21 cellular contexts compared by ENCODE assay signal in genomic region chr4:15378493-15378892, GRCh38. TPM values are rescaled to one million over a fixed set of nuclear protein-coding genes. Genes with fewer than 3 reads are reported as not detected.
DNase-seq lines count a peak whose midpoint lies in the region; ATAC-seq and TF ChIP-seq lines count a peak whose summit lies in the region.
"Had no signal": no experiment of that assay in that cellular context is flagged by ENCODE, and none has a peak within 500 bp of the region (broad histone marks: within the 10 kb centered on the region; RNA-seq: fewer than 3 reads in every experiment).

No MANE protein-coding gene starts in this region.

- intact Hi-C loops in heart right ventricle (cut with DNase I) (loop anchor here in 1 of 10 donors (2.0 kb wide), 1 partner anchor 128 kb away; no protein-coding TSS in a partner anchor), ascending aorta (cut with DNase I) (no loop called here), uterus (cut with DNase I; ENCODE audit: low total_unique reads) (no loop called here), left lung (cut with DNase I) (no loop called here)

- H3K23ac ChIP-seq in mesenchymal stem cell (ENCODE audit: low read length in 2 of 2), result no peak overlapping the region

- H3K27me3 Mint-ChIP-seq in HFFc6 (ENCODE audit: insufficient read depth), result peaks cover 21% of the 10 kb centered on the region

- H3K79me1 ChIP-seq in mesenchymal stem cell (replicated peaks; ENCODE audit: low read length, poor library complexity, severe bottlenecking), result no peaks in the 10 kb centered on the region

- H3K9me3 ChIP-seq in heart right ventricle, result no peaks in the 10 kb centered on the region
- H3K9me3 ChIP-seq in right atrium auricular region, result no peaks in the 10 kb centered on the region
- H3K9me3 ChIP-seq in ascending aorta, result no peaks in the 10 kb centered on the region
- no peaks in the 10 kb centered on the region for H3K9me3 ChIP-seq in mesenchymal stem cell (ENCODE audit: control insufficient read depth, low read length)
- H3K9me3 ChIP-seq in uterus, result no peaks in the 10 kb centered on the region
- H3K9me3 ChIP-seq in left lung, result no peaks in the 10 kb centered on the region
- H3K9me3 ChIP-seq: A549, Peyer's patch had no signal

- H3K27ac ChIP-seq in heart right ventricle (peak overlapping the region in 6 of 10 donors; percentile 29 to 77 (median 39)), right atrium auricular region (peak overlapping the region in 1 of 2 donors; percentile 61), ascending aorta (peak overlapping the region; percentile 11 to 34), mesenchymal stem cell (ENCODE audit: low read length, poor library complexity, severe bottlenecking) (no peak overlapping the region), uterus (peak overlapping the region; percentile 23 to 25), left lung (no peak overlapping the region)
- H3K27ac ChIP-seq: A549 had no signal

- no peak overlapping the region for H2AK5ac ChIP-seq in mesenchymal stem cell (ENCODE audit: low read length, severe bottlenecking)

- ATAC-seq in heart right ventricle (peak in 1 of 8 donors; percentile 35), left lung (no peak)
- ATAC-seq: A549 had no signal

- peak overlapping the region; percentile 37 for H3K9ac ChIP-seq in mesenchymal stem cell (ENCODE audit: low read length)

- H3K18ac ChIP-seq in mesenchymal stem cell (ENCODE audit: low read depth in 1 of 2, low read length in 2 of 2), result no peak overlapping the region

- DNase-seq in heart right ventricle (no peak), right atrium auricular region (ENCODE audit: low spot score) (no peak), ascending aorta (ENCODE audit: low spot score in 2 of 2) (no peak), mesenchymal stem cell (no peak), uterus (no peak), HFFc6 (no peak), DMS 273 (lab: John Stamatoyannopoulos, UW; ENCODE audit: unreplicated experiment) (no peak), left lung (no peak)
- DNase-seq: C1 segment of cervical spinal cord; DMS79; H9; Karpas-422; MM.1S; NCI-H1105; NCI-H2081; NK-92 treated with Interleukin-12 subunit alpha and Interleukin-12 subunit beta, amount 100 ng/mL, for 24 hours; Peyer's patch; SHP77 treated with DMSO at 0.1 percent for 48 hours had no signal

- H3K4me2 ChIP-seq in mesenchymal stem cell (ENCODE audit: low read length, poor library complexity, severe bottlenecking), result no peak overlapping the region
- H3K4me2 ChIP-seq: A549 had no signal

- no peak overlapping the region for H3K27ac Mint-ChIP-seq in HFFc6
- H3K27ac Mint-ChIP-seq: H9, IgD-negative memory B cell had no signal

- WGBS in heart right ventricle, 2 donors, result 27 to 36% methylated on average over 1 of the region's 1 CpG
- no CpG with 5 or more reads among the region's 1 CpG for WGBS in mesenchymal stem cell

- H2BK12ac ChIP-seq in mesenchymal stem cell (ENCODE audit: low read length in 2 of 2), result no peak overlapping the region

- H3K4me1 Mint-ChIP-seq in HFFc6 (ENCODE audit: low read depth), result peaks cover 34% of the 10 kb centered on the region

- no peak overlapping the region for H4K8ac ChIP-seq in mesenchymal stem cell (ENCODE audit: low read length)

- H3K9me3 Mint-ChIP-seq in HFFc6, result no peaks in the 10 kb centered on the region
- H3K9me3 Mint-ChIP-seq: H9, IgD-negative memory B cell had no signal

- H3K36me3 ChIP-seq in heart right ventricle (no peaks in the 10 kb centered on the region), right atrium auricular region (no peaks in the 10 kb centered on the region), ascending aorta (no peaks in the 10 kb centered on the region), mesenchymal stem cell (ENCODE audit: control insufficient read depth in 1 of 2, insufficient read depth in 2 of 2, low read depth in 1 of 2, low read length in 2 of 2) (no peaks in the 10 kb centered on the region), uterus (no peaks in the 10 kb centered on the region), left lung (no peaks in the 10 kb centered on the region)
- H3K36me3 ChIP-seq: Peyer's patch had no signal

- H4K91ac ChIP-seq in mesenchymal stem cell (ENCODE audit: low read length), result no peak overlapping the region

- TF ChIP-seq POLR2A in uterus (IDR thresholded peaks at IDR 0.05), result no peak

- H3K14ac ChIP-seq in mesenchymal stem cell (ENCODE audit: low read length in 2 of 2), result no peak overlapping the region

- TF ChIP-seq CTCF in heart right ventricle (IDR thresholded peaks at IDR 0.05) (no peak), right atrium auricular region (IDR thresholded peaks at IDR 0.05) (no peak), ascending aorta (IDR thresholded peaks at IDR 0.05) (no peak), uterus (IDR thresholded peaks at IDR 0.05) (no peak), HFFc6 (IDR thresholded peaks at IDR 0.05) (no peak), left lung (IDR thresholded peaks at IDR 0.05) (no peak)

- no peak overlapping the region for H3K4ac ChIP-seq in mesenchymal stem cell (ENCODE audit: low read depth in 1 of 2, low read length in 2 of 2)

- H3K27me3 ChIP-seq in heart right ventricle, result no peaks in the 10 kb centered on the region
- H3K27me3 ChIP-seq in right atrium auricular region, result no peaks in the 10 kb centered on the region
- no peaks in the 10 kb centered on the region for H3K27me3 ChIP-seq in ascending aorta
- peaks cover 0 to 2% of the 10 kb centered on the region in 2 experiments for H3K27me3 ChIP-seq in mesenchymal stem cell (ENCODE audit: control insufficient read depth in 1 of 2, insufficient read depth in 1 of 2, low read length in 2 of 2)
- no peaks in the 10 kb centered on the region for H3K27me3 ChIP-seq in uterus
- no peaks in the 10 kb centered on the region for H3K27me3 ChIP-seq in left lung
- H3K27me3 ChIP-seq: Peyer's patch had no signal

- H3K36me3 Mint-ChIP-seq in HFFc6 (ENCODE audit: low read depth), result 0 out of 2 replicates have a peak, but pooled peaks cover 4% of the 10 kb centered on the region

- no peak overlapping the region for H2BK15ac ChIP-seq in mesenchymal stem cell (ENCODE audit: low read depth, poor library complexity, severe bottlenecking)

- H3K4me3 Mint-ChIP-seq in HFFc6, result no peak overlapping the region
- H3K4me3 Mint-ChIP-seq: H9, IgD-negative memory B cell had no signal

- peak overlapping the region; percentile 36 for H2BK120ac ChIP-seq in mesenchymal stem cell (ENCODE audit: low read depth, low read length)

- no peak overlapping the region for H2AFZ ChIP-seq in mesenchymal stem cell (ENCODE audit: low read depth, low read length)

- H3K4me1 ChIP-seq in heart right ventricle (peaks cover 0 to 38% (median 16%) of the 10 kb centered on the region in 9 donors), right atrium auricular region (peaks cover 0 to 9% of the 10 kb centered on the region in 2 donors), ascending aorta (peaks cover 0 to 36% of the 10 kb centered on the region in 2 donors), mesenchymal stem cell (ENCODE audit: control insufficient read depth, insufficient read depth, low read depth, low read length) (peaks cover 2% of the 10 kb centered on the region), uterus (peaks cover 0 to 3% of the 10 kb centered on the region in 2 donors), left lung (peaks cover 8 to 27% of the 10 kb centered on the region in 2 donors)
- H3K4me1 ChIP-seq: Peyer's patch had no signal

- H3K4me3 ChIP-seq in heart right ventricle (no peak overlapping the region), right atrium auricular region (no peak overlapping the region), ascending aorta (no peak overlapping the region), mesenchymal stem cell (ENCODE audit: insufficient read depth in 1 of 2, low read depth in 1 of 2, low read length in 2 of 2) (no peak overlapping the region), uterus (no peak overlapping the region), left lung (no peak overlapping the region)
- H3K4me3 ChIP-seq: A549, Peyer's patch had no signal

- no peak overlapping the region for H2BK5ac ChIP-seq in mesenchymal stem cell (ENCODE audit: low read depth, low read length, poor library complexity, severe bottlenecking)

RNA-seq across cellular contexts. Expression of gene C1QTNF7, which starts 49.3 kb away (rescaled TPM):
- total RNA-seq in heart right ventricle (1 to 10 TPM in 8 of 10 donors, under 1 TPM in 2; 0.30 to 2.7 (median 1.5) TPM), right atrium auricular region (1 to 10 TPM; 1.0 to 2.9 TPM), ascending aorta (23.2 TPM), uterus (10 to 100 TPM in 3 of 4 donors, 1 to 10 TPM in 1; 6.1 to 31.5 (median 12.9) TPM), left lung (10 to 100 TPM in 1 of 2 donors, 1 to 10 TPM in 1; 2.1 to 13.1 TPM)
- 1 to 10 TPM in 1 of 2 donors, under 1 TPM in 1; 0.38 to 2.3 TPM for polyA plus RNA-seq in heart right ventricle
- 3.8 TPM for polyA plus RNA-seq in mesenchymal stem cell (2013, experiment 1 of 2)
- polyA plus RNA-seq in mesenchymal stem cell (2013, experiment 2 of 2), result 4.1 TPM
- under 1 TPM in 1 of 6 experiments, not detected in 5; 0.15 TPM for total RNA-seq in HFFc6 (2021; fragmentation: NEBNext Ultra II Directional; extraction: Animal tissue kit (Norgen Biotek cat#: 25700))
- total RNA-seq: H9, NCI-H460 had no signal
- polyA plus RNA-seq: A549, IgD-negative memory B cell had no signal

Comparison
In these comparisons a context has a peak if more than half of its experiments do, and no peak if none do; other contexts are left out.
1. H3K27ac ChIP-seq: peak in heart right ventricle (6 of 10), ascending aorta (2 of 2) and uterus (2 of 2); none in mesenchymal stem cell (single experiment) and left lung (0 of 2).